ENCODE assay signal across 19 cellular contexts in the genomic region with DNA sequence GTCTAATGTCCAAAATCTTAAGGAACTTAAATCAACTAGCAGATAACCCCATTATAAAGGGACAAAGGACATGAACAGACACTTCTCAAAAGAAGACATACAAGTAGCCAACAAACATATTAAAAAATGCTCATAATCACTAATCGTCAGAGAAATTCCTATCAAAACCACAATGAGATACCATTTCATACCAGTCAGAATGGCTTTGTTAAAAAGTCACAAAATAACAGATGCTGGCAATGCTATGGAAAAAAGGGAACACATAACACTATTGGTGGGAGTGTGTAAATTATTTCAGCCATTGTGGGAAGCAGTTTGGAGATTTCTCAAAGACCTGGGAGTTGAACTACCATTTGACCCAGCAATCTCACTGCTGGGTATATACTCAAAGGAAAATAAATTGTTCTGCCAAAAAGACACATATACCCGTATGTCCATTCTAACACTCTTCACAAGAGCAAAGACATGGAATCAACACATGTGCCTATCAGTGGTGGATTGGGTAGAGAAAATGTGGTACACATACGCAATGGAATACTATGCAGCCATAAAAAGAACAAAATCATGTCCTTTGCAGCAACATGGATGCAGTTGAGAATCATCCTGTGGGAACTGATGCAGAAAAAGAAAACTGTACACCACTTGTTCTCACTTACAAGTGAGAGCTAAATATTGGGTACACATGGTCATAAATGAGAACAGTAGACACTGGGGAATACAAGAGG.
DNase-seq lines count a peak whose midpoint lies in the region; ATAC-seq, FAIRE-seq and TF ChIP-seq lines count a peak whose summit lies in the region.
"Had no signal": no experiment of that assay in that cellular context is flagged by ENCODE, and none has a peak within 500 bp of the region (broad histone marks: within the 10 kb centered on the region; RNA-seq: fewer than 3 reads in every experiment).

No MANE protein-coding gene starts in this region.

- H3K4me2 ChIP-seq in K562 (ENCODE audit: insufficient read depth, low read length) (no peak overlapping the region), HepG2 (ENCODE audit: low read depth, low read length) (no peak overlapping the region)

- H2AFZ ChIP-seq in K562 (ENCODE audit: low read depth, low read length) (no peak overlapping the region), HepG2 (ENCODE audit: low read length) (no peak overlapping the region)

- CTCF ChIA-PET in K562 (lab: Yijun Ruan, JAX; ENCODE audit: low intra/inter-chr PET ratio) (no interaction called here), HepG2 (lab: Yijun Ruan, JAX; ENCODE audit: low intra/inter-chr PET ratio, low total read pairs) (no interaction called here)

- DNase-seq in ELR (ENCODE audit: low read depth) (peak; percentile 30), LHCN-M2 (ENCODE audit: low read depth) (peak; percentile 54), K562 (ENCODE audit: extremely low read depth in 1 of 4, low spot score in 3 of 4) (no peak), HepG2 (ENCODE audit: low spot score) (no peak), SW 1271 (lab: John Stamatoyannopoulos, UW) (no peak), UCSD-AML1 (lab: John Stamatoyannopoulos, UW; ENCODE audit: unreplicated experiment) (no peak)
- DNase-seq: ACHN, DMS79 treated with DMSO at 0.1 percent for 48 hours, GDM1, NCI-H1105 treated with DMSO at 0.1 percent for 48 hours, NCI-H1694, NCI-H2081 treated with DMSO at 0.1 percent for 48 hours, Right ventricle myocardium superior, T-helper 1 cell had no signal

- no peaks in the 10 kb centered on the region for H4K20me1 ChIP-seq in K562 (replicated peaks; ENCODE audit: control insufficient read depth, insufficient read depth, low read length)
- no peaks in the 10 kb centered on the region for H4K20me1 ChIP-seq in HepG2 (ENCODE audit: insufficient read depth, low read length)

- intact Hi-C loops in K562 (cut with micrococcal nuclease), result no loop called here
- intact Hi-C loops in HepG2 (cut with micrococcal nuclease; ENCODE audit: unreplicated experiment), result no loop called here

- H3K9ac ChIP-seq in K562 (ENCODE audit: insufficient read depth in 1 of 2, low read depth in 2 of 2, low read length in 2 of 2) (no peak overlapping the region), HepG2 (ENCODE audit: insufficient read depth, low read depth, low read length) (no peak overlapping the region)

- WGBS in K562 (ENCODE audit: insufficient coverage, low coverage, missing lambda C conversion rate), result 91% methylated on average over 3 of the region's 3 CpGs
- WGBS in HepG2 (ENCODE audit: low lambda C conversion rate), result 65% methylated on average over 3 of the region's 3 CpGs

- POLR2A ChIA-PET in K562 (lab: Yijun Ruan, JAX), result no interaction called here
- POLR2A ChIA-PET in HepG2 (lab: Yijun Ruan, JAX), result no interaction called here

- BruUV-seq in K562 (replicated peaks; lab: Mats Ljungman, UMichigan) (TSS peak; percentile 6), HepG2 (replicated peaks; lab: Mats Ljungman, UMichigan) (TSS peak; percentile 11)

- ATAC-seq in K562 (no peak), HepG2 (no peak), HG02623 (IDR thresholded peaks at IDR 0.05; ENCODE audit: unreplicated experiment) (no peak), HG02870 (IDR thresholded peaks at IDR 0.05; ENCODE audit: unreplicated experiment) (no peak)

- H3K79me2 ChIP-seq in K562 (ENCODE audit: control insufficient read depth, insufficient read depth, low read length), result peaks cover 46% of the 10 kb centered on the region
- H3K79me2 ChIP-seq in HepG2 (ENCODE audit: insufficient read depth, low read length), result peaks cover 25% of the 10 kb centered on the region

- H3K9me1 ChIP-seq in K562 (ENCODE audit: control insufficient read depth, insufficient read depth, low read length), result no peaks in the 10 kb centered on the region

- no peak for TF ChIP-seq RAD21 in K562 (CRISPR knock-in tag; conservative IDR thresholded peaks at IDR 0.05 in 1 of 2, IDR thresholded peaks at IDR 0.05 in 1 of 2)
- no peak for TF ChIP-seq RAD21 in HepG2 (CRISPR knock-in tag; IDR thresholded peaks at IDR 0.05)

- H3K36me3 ChIP-seq in K562 (ENCODE audit: control insufficient read depth, insufficient read depth, low read length) (peaks cover 13% of the 10 kb centered on the region; the same call in 2 of the 3 replicates), HepG2 (replicated peaks in 1 of 2; ENCODE audit: control insufficient read depth in 1 of 2, insufficient read depth in 2 of 2, low read length in 2 of 2) (peaks cover 0 to 15% of the 10 kb centered on the region in 2 experiments; a peak in 2 of 5 replicates)

- in situ Hi-C loops in K562 (cut with MboI) (no loop called here), HepG2 (cut with HindIII; ENCODE audit: extremely low pct_ligation_motif_present, low pct_unique_long_range_greater_than_20kb) (no loop called here)

- FAIRE-seq in K562 (lab: Jason Lieb, UNC) (peak; percentile 49), HepG2 (lab: Jason Lieb, UNC) (no peak)
- FAIRE-seq: H54, RCC 7860 had no signal

- no peak overlapping the region for H3K4me3 ChIP-seq in K562
- no peak overlapping the region for H3K4me3 ChIP-seq in HepG2 (replicated peaks in 1 of 3; ENCODE audit: insufficient read depth in 1 of 3, low read depth in 2 of 3, low read length in 3 of 3)
- H3K4me3 ChIP-seq: SK-N-MC had no signal

- no peaks in the 10 kb centered on the region; a peak in 1 of 5 replicates for H3K4me1 ChIP-seq in K562 (replicated peaks in 1 of 2; ENCODE audit: control insufficient read depth in 2 of 2, insufficient read depth in 2 of 2, low read length in 2 of 2)
- no peaks in the 10 kb centered on the region for H3K4me1 ChIP-seq in HepG2 (ENCODE audit: insufficient read depth, low read length)

- no peak for TF ChIP-seq POLR2A in K562 (conservative IDR thresholded peaks at IDR 0.05)
- no peak for TF ChIP-seq POLR2A in HepG2 (IDR thresholded peaks at IDR 0.05; ENCODE audit: insufficient read depth in 1 of 2, low read depth in 2 of 2, low read length in 2 of 2)

- no peak overlapping the region for H3K27ac ChIP-seq in K562 (ENCODE audit: extremely low read depth, low read depth, low read length)
- no peak overlapping the region for H3K27ac ChIP-seq in HepG2 (ENCODE audit: extremely low read length, insufficient read depth, low read length)
- H3K27ac ChIP-seq: SK-N-MC had no signal

- TF ChIP-seq CTCF in K562 (IDR thresholded peaks at IDR 0.05 in 2 of 3, conservative IDR thresholded peaks at IDR 0.05 in 1 of 3; ENCODE audit: insufficient read depth in 2 of 3, low read depth in 1 of 3, low read length in 3 of 3) (no peak), HepG2 (CRISPR knock-in tag; IDR thresholded peaks at IDR 0.05) (no peak)

- TF ChIP-seq EP300 in K562 (IDR thresholded peaks at IDR 0.05; ENCODE audit: low read length) (no peak), HepG2 (IDR thresholded peaks at IDR 0.05; ENCODE audit: low read depth in 2 of 2, low read length in 2 of 2) (no peak), HepG2 (CRISPR knock-in tag; IDR thresholded peaks at IDR 0.05; ENCODE audit: borderline replicate concordance) (no peak)

- H3K9me3 ChIP-seq in K562 (replicated peaks; ENCODE audit: control insufficient read depth, insufficient read depth, low read depth, low read length) (no peaks in the 10 kb centered on the region), HepG2 (ENCODE audit: low read length) (no peaks in the 10 kb centered on the region)

- H3K27me3 ChIP-seq in K562 (ENCODE audit: control insufficient read depth in 2 of 2, insufficient read depth in 2 of 2, low read length in 2 of 2) (no peaks in the 10 kb centered on the region), HepG2 (ENCODE audit: control insufficient read depth in 1 of 2, insufficient read depth in 2 of 2, low read length in 2 of 2) (no peaks in the 10 kb centered on the region)

TF ChIP-seq in K562, 482 proteins besides CTCF, POLR2A, EP300 and RAD21:
- TF ChIP-seq ZNF146 (CRISPR knock-in tag; IDR thresholded peaks at IDR 0.05; ENCODE audit: unreplicated experiment) (peak; percentile 85), KDM1A (IDR thresholded peaks at IDR 0.05) (0 out of 4 replicates have a peak, but pooled peaks of 1 of the 2 experiments have one; percentile 17), RBM25 (IDR thresholded peaks at IDR 0.05; ENCODE audit: low read depth, low read length, severe bottlenecking) (peak; percentile 25), SREBF1 (IDR thresholded peaks at IDR 0.05; ENCODE audit: borderline replicate concordance, low read depth, low read length) (no peak)
- TF ChIP-seq, protein P1, sequence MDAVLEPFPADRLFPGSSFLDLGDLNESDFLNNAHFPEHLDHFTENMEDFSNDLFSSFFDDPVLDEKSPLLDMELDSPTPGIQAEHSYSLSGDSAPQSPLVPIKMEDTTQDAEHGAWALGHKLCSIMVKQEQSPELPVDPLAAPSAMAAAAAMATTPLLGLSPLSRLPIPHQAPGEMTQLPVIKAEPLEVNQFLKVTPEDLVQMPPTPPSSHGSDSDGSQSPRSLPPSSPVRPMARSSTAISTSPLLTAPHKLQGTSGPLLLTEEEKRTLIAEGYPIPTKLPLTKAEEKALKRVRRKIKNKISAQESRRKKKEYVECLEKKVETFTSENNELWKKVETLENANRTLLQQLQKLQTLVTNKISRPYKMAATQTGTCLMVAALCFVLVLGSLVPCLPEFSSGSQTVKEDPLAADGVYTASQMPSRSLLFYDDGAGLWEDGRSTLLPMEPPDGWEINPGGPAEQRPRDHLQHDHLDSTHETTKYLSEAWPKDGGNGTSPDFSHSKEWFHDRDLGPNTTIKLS (IDR thresholded peaks at IDR 0.05; ENCODE audit: borderline replicate concordance, low read depth), result no peak

TF ChIP-seq in HepG2, 621 proteins besides CTCF, POLR2A, EP300 and RAD21 (continues in another document):
- TF ChIP-seq, protein P2, sequence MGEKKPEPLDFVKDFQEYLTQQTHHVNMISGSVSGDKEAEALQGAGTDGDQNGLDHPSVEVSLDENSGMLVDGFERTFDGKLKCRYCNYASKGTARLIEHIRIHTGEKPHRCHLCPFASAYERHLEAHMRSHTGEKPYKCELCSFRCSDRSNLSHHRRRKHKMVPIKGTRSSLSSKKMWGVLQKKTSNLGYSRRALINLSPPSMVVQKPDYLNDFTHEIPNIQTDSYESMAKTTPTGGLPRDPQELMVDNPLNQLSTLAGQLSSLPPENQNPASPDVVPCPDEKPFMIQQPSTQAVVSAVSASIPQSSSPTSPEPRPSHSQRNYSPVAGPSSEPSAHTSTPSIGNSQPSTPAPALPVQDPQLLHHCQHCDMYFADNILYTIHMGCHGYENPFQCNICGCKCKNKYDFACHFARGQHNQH (CRISPR knock-in tag; IDR thresholded peaks at IDR 0.05), result no peak
- TF ChIP-seq CHD4 (IDR thresholded peaks at IDR 0.05; ENCODE audit: borderline replicate concordance, low read length), result no peak
- no peak for TF ChIP-seq ZNF598 (CRISPR knock-in tag; IDR thresholded peaks at IDR 0.05; ENCODE audit: borderline replicate concordance)
- no peak for TF ChIP-seq ARNTL (CRISPR knock-in tag; IDR thresholded peaks at IDR 0.05)
- TF ChIP-seq MAFK (conservative IDR thresholded peaks at IDR 0.05 in 1 of 2, IDR thresholded peaks at IDR 0.05 in 1 of 2; ENCODE audit: low read length in 2 of 2), result no peak
- no peak for TF ChIP-seq ZNF678 (CRISPR knock-in tag; IDR thresholded peaks at IDR 0.05)
- TF ChIP-seq XRCC5 (optimal IDR thresholded peaks at IDR 0.05; ENCODE audit: low read length), result no peak
- no peak for TF ChIP-seq CBX1 (IDR thresholded peaks at IDR 0.05; ENCODE audit: low read depth)

Comparison
In these comparisons a context has a peak if more than half of its experiments do, and no peak if none do; other contexts are left out.
1. DNase-seq: peak in ELR (single experiment) and LHCN-M2 (single experiment); none in K562 (0 of 4), HepG2 (single experiment), SW 1271 (0 of 2) and UCSD-AML1 (single experiment).